10 cellular contexts compared by ENCODE assay signal in genomic region chr17:44672479-44673093, GRCh38. TPM values are rescaled to one million over a fixed set of nuclear protein-coding genes. Genes with fewer than 3 reads are reported as not detected.
A peak's percentile ranks its signal among the peaks of the same experiment; 100 is the strongest.
DNase-seq lines count a peak whose midpoint lies in the region; ATAC-seq and TF ChIP-seq lines count a peak whose summit lies in the region.
"Had no signal": no experiment of that assay in that cellular context is flagged by ENCODE, and none has a peak within 500 bp of the region (broad histone marks: within the 10 kb centered on the region; RNA-seq: fewer than 3 reads in every experiment).

No MANE protein-coding gene starts in this region.

- no peaks in the 10 kb centered on the region for H3K36me3 ChIP-seq in GM23338 (ENCODE audit: insufficient read depth)

- no peaks in the 10 kb centered on the region for H4K20me1 ChIP-seq in GM23338 (replicated peaks; ENCODE audit: insufficient read depth)

- peak; percentile 67 for TF ChIP-seq CTCF in AG09319 (IDR thresholded peaks at IDR 0.05; ENCODE audit: low read depth, low read length)
- TF ChIP-seq CTCF in GM23338 (conservative IDR thresholded peaks at IDR 0.05; ENCODE audit: low read depth in 2 of 2), result peak in 1 of 2 experiments; percentile 83; a peak in 3 of 4 replicates
- TF ChIP-seq CTCF in coronary artery (IDR thresholded peaks at IDR 0.05), result no peak

- H3K79me2 ChIP-seq in GM23338 (replicated peaks; ENCODE audit: insufficient read depth), result no peaks in the 10 kb centered on the region

- H3K9me2 ChIP-seq in GM23338 (ENCODE audit: insufficient read depth), result no peaks in the 10 kb centered on the region

- no peak overlapping the region for H3K4me3 Mint-ChIP-seq in GM23338
- H3K4me3 Mint-ChIP-seq: activated B cell treated with CpG ODN at 0.5 μM for 24 hours had no signal

- no peaks in the 10 kb centered on the region for H3K36me3 Mint-ChIP-seq in GM23338 (ENCODE audit: low read depth)

- H2AFZ ChIP-seq in GM23338, result no peak overlapping the region

- H3K4me2 ChIP-seq in GM23338, result no peak overlapping the region

- DNase-seq in AG09319 (ENCODE audit: extremely low read depth, low read depth) (no peak), GM23338 (ENCODE audit: low spot score) (peak; percentile 45), glomerular visceral epithelial cell (ENCODE audit: extremely low spot score) (peak; percentile 11), coronary artery (ENCODE audit: low spot score) (no peak), cerebellum (ENCODE audit: low spot score) (no peak), ecto neural progenitor cell (ENCODE audit: low spot score) (no peak)
- DNase-seq: activated B cell treated with CpG ODN at 0.5 μM for 24 hours had no signal

- H3K27me3 ChIP-seq in GM23338 (ENCODE audit: insufficient read depth), result no peaks in the 10 kb centered on the region

- H3F3A ChIP-seq in GM23338 (replicated peaks; ENCODE audit: low read depth), result no peaks in the 10 kb centered on the region

- H3K9me3 Mint-ChIP-seq in GM23338, result no peaks in the 10 kb centered on the region
- H3K9me3 Mint-ChIP-seq: activated B cell treated with CpG ODN at 0.5 μM for 24 hours had no signal

- H3K4me1 ChIP-seq in GM23338 (ENCODE audit: insufficient read depth), result no peaks in the 10 kb centered on the region

- ATAC-seq in GM23338 (no peak), SK-N-SH treated with all-trans-retinoic acid at 6 μM for 48 hours (peak; percentile 66; the same call in 2 of the 3 replicates), HG02759 (IDR thresholded peaks at IDR 0.05; ENCODE audit: unreplicated experiment) (no peak)

- H3K27ac ChIP-seq in GM23338 (ENCODE audit: low read depth), result no peak overlapping the region
- H3K27ac ChIP-seq in coronary artery, result no peak overlapping the region

- H3K27me3 Mint-ChIP-seq in GM23338 (ENCODE audit: insufficient read depth, low read depth, poor library complexity), result no peaks in the 10 kb centered on the region
- H3K27me3 Mint-ChIP-seq: activated B cell treated with CpG ODN at 0.5 μM for 24 hours had no signal

- no peaks in the 10 kb centered on the region for H3K4me1 Mint-ChIP-seq in GM23338
- H3K4me1 Mint-ChIP-seq: activated B cell treated with CpG ODN at 0.5 μM for 24 hours had no signal

- H3K27ac Mint-ChIP-seq in GM23338, result no peak overlapping the region
- H3K27ac Mint-ChIP-seq: activated B cell treated with CpG ODN at 0.5 μM for 24 hours had no signal

- no peak overlapping the region for H3K4me3 ChIP-seq in GM23338
- no peak overlapping the region for H3K4me3 ChIP-seq in coronary artery

TF ChIP-seq in GM23338, 12 proteins besides CTCF, POLR2A, EP300 and RAD21 (continues in another document):
- TF ChIP-seq ZNF114 (CRISPR knock-in tag; IDR thresholded peaks at IDR 0.05), result no peak
- TF ChIP-seq NANOG (IDR thresholded peaks at IDR 0.05; ENCODE audit: borderline replicate concordance), result no peak
- TF ChIP-seq EZH2phosphoT487 (IDR thresholded peaks at IDR 0.05; ENCODE audit: unreplicated experiment), result no peak
- TF ChIP-seq, protein P1, sequence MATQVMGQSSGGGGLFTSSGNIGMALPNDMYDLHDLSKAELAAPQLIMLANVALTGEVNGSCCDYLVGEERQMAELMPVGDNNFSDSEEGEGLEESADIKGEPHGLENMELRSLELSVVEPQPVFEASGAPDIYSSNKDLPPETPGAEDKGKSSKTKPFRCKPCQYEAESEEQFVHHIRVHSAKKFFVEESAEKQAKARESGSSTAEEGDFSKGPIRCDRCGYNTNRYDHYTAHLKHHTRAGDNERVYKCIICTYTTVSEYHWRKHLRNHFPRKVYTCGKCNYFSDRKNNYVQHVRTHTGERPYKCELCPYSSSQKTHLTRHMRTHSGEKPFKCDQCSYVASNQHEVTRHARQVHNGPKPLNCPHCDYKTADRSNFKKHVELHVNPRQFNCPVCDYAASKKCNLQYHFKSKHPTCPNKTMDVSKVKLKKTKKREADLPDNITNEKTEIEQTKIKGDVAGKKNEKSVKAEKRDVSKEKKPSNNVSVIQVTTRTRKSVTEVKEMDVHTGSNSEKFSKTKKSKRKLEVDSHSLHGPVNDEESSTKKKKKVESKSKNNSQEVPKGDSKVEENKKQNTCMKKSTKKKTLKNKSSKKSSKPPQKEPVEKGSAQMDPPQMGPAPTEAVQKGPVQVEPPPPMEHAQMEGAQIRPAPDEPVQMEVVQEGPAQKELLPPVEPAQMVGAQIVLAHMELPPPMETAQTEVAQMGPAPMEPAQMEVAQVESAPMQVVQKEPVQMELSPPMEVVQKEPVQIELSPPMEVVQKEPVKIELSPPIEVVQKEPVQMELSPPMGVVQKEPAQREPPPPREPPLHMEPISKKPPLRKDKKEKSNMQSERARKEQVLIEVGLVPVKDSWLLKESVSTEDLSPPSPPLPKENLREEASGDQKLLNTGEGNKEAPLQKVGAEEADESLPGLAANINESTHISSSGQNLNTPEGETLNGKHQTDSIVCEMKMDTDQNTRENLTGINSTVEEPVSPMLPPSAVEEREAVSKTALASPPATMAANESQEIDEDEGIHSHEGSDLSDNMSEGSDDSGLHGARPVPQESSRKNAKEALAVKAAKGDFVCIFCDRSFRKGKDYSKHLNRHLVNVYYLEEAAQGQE (IDR thresholded peaks at IDR 0.05; ENCODE audit: unreplicated experiment), result no peak
- TF ChIP-seq STAT1 (IDR thresholded peaks at IDR 0.05; ENCODE audit: unreplicated experiment), result no peak
- TF ChIP-seq CREB1 (CRISPR knock-in tag; IDR thresholded peaks at IDR 0.05; ENCODE audit: low read depth), result no peak
- TF ChIP-seq ZNF331 (CRISPR knock-in tag; IDR thresholded peaks at IDR 0.05; ENCODE audit: low read depth), result no peak
- TF ChIP-seq EZH2 (IDR thresholded peaks at IDR 0.05; ENCODE audit: low read depth, unreplicated experiment), result no peak
- TF ChIP-seq ETS1 (IDR thresholded peaks at IDR 0.05), result no peak

TF ChIP-seq in SK-N-SH treated with all-trans-retinoic acid at 6 μM for 48 hours, 23 proteins besides CTCF, POLR2A, EP300 and RAD21:
- no peak for TF ChIP-seq ZNF70 (CRISPR knock-in tag; IDR thresholded peaks at IDR 0.05)
- no peak for TF ChIP-seq BACH2 (CRISPR knock-in tag; IDR thresholded peaks at IDR 0.05; ENCODE audit: borderline replicate concordance)
- TF ChIP-seq CSRNP3 (CRISPR knock-in tag; IDR thresholded peaks at IDR 0.05), result no peak
- no peak for TF ChIP-seq ZC3H10 (CRISPR knock-in tag; IDR thresholded peaks at IDR 0.05)
- TF ChIP-seq, protein P2, sequence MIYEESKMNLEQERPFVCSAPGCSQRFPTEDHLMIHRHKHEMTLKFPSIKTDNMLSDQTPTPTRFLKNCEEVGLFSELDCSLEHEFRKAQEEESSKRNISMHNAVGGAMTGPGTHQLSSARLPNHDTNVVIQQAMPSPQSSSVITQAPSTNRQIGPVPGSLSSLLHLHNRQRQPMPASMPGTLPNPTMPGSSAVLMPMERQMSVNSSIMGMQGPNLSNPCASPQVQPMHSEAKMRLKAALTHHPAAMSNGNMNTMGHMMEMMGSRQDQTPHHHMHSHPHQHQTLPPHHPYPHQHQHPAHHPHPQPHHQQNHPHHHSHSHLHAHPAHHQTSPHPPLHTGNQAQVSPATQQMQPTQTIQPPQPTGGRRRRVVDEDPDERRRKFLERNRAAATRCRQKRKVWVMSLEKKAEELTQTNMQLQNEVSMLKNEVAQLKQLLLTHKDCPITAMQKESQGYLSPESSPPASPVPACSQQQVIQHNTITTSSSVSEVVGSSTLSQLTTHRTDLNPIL (CRISPR knock-in tag; IDR thresholded peaks at IDR 0.05; ENCODE audit: low read depth), result no peak
- no peak for TF ChIP-seq RARB (CRISPR knock-in tag; IDR thresholded peaks at IDR 0.05)
- TF ChIP-seq, protein P3, sequence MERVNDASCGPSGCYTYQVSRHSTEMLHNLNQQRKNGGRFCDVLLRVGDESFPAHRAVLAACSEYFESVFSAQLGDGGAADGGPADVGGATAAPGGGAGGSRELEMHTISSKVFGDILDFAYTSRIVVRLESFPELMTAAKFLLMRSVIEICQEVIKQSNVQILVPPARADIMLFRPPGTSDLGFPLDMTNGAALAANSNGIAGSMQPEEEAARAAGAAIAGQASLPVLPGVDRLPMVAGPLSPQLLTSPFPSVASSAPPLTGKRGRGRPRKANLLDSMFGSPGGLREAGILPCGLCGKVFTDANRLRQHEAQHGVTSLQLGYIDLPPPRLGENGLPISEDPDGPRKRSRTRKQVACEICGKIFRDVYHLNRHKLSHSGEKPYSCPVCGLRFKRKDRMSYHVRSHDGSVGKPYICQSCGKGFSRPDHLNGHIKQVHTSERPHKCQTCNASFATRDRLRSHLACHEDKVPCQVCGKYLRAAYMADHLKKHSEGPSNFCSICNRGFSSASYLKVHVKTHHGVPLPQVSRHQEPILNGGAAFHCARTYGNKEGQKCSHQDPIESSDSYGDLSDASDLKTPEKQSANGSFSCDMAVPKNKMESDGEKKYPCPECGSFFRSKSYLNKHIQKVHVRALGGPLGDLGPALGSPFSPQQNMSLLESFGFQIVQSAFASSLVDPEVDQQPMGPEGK (CRISPR knock-in tag; IDR thresholded peaks at IDR 0.05; ENCODE audit: borderline replicate concordance), result no peak
- TF ChIP-seq ZNF565 (CRISPR knock-in tag; conservative IDR thresholded peaks at IDR 0.05; ENCODE audit: low read depth), result no peak
- no peak for TF ChIP-seq ZFP30 (CRISPR knock-in tag; IDR thresholded peaks at IDR 0.05)
- no peak for TF ChIP-seq ESRRG (CRISPR knock-in tag; IDR thresholded peaks at IDR 0.05)

RNA-seq across cellular contexts. Expression of gene MEIOC, which starts 16.3 kb away (rescaled TPM):
- 17.2 and 23.8 TPM in 2 replicates for total RNA-seq in GM23338 (2014; rRNA removed; shearing (Covaris generic))
- polyA plus RNA-seq in GM23338 (2016; fragmentation: Nextera tagmentation; extraction: Ambion mirVana), result 2.1 and 3.2 TPM in 2 replicates
- total RNA-seq in cerebellum, result not detected
- total RNA-seq: mononuclear cell had no signal

RNA-seq across cellular contexts. Expression of gene CCDC43, which starts 17.0 kb away (rescaled TPM):
- total RNA-seq in GM23338 (2014; rRNA removed; shearing (Covaris generic)), result 29.8 and 35.2 TPM in 2 replicates
- 44.5 and 55.3 TPM in 2 replicates for polyA plus RNA-seq in GM23338 (2016; fragmentation: Nextera tagmentation; extraction: Ambion mirVana)
- total RNA-seq in cerebellum, result 24.0 TPM

RNA-seq across cellular contexts. Expression of gene DBF4B, which starts 35.9 kb away (rescaled TPM):
- 13.0 and 16.4 TPM in 2 replicates for total RNA-seq in GM23338 (2014; rRNA removed; shearing (Covaris generic))
- polyA plus RNA-seq in GM23338 (2016; fragmentation: Nextera tagmentation; extraction: Ambion mirVana), result 9.4 and 9.9 TPM in 2 replicates
- total RNA-seq in cerebellum, result 6.4 TPM

Comparison
In these comparisons a context has a peak if more than half of its experiments do, and no peak if none do; other contexts are left out.
1. DNase-seq: peak in GM23338 (single experiment) and glomerular visceral epithelial cell (single experiment); none in AG09319 (single experiment), coronary artery (single experiment), cerebellum (single experiment) and ecto neural progenitor cell (single experiment).
2. RNA of gene MEIOC, which starts 16.3 kb away (total RNA-seq): 17.2 to 23.8 TPM in GM23338; not detected in cerebellum (single experiment); every median in the first group is over 10 times any median in the second.